Comparison of ENCODE assay signal across 11 cellular contexts in genomic region chr9:118961857-118962256, GRCh38.
DNase-seq lines count a peak whose midpoint lies in the region; ATAC-seq, FAIRE-seq and TF ChIP-seq lines count a peak whose summit lies in the region.
"Had no signal": no experiment of that assay in that cellular context is flagged by ENCODE, and none has a peak within 500 bp of the region (broad histone marks: within the 10 kb centered on the region; RNA-seq: fewer than 3 reads in every experiment).

No MANE protein-coding gene starts in this region.

- peak; percentile 86 for DNase-seq in EL
- DNase-seq in NCI-H446 treated with DMSO at 0.1 percent for 48 hours (lab: John Stamatoyannopoulos, UW): peak; percentile 44
- peak; percentile 17 to 62 for DNase-seq in foreskin keratinocyte
- no peak for DNase-seq in pancreas
- DNase-seq in NCI-H1436 (lab: John Stamatoyannopoulos, UW): no peak
- DNase-seq in GM12892 (ENCODE audit: insufficient read length): no peak
- no peak for DNase-seq in hypothalamus (lab: John Stamatoyannopoulos, UW)
- DNase-seq: right lobe of liver had no signal

- ATAC-seq in foreskin keratinocyte (peak; percentile 81), pancreas (peak in 3 of 4 donors; percentile 32 to 77 (median 53)), SK-N-SH treated with all-trans-retinoic acid at 6 μM for 48 hours (no peak)

- H3K36me3 ChIP-seq in pancreas: no peaks in the 10 kb centered on the region
- H3K36me3 ChIP-seq: right lobe of liver, SJSA1 had no signal

- 9 to 16% methylated on average over 1 of the region's 1 CpG for WGBS in pancreas, 2 donors

- no peak overlapping the region for H3K4me3 ChIP-seq in pancreas
- H3K4me3 ChIP-seq: right lobe of liver, SJSA1 had no signal

- intact Hi-C loops in pancreas (cut with DNase I): no loop called here

- no peak for FAIRE-seq in pancreas (lab: Jason Lieb, UNC)
- FAIRE-seq in GM12892 (lab: Jason Lieb, UNC): no peak
- FAIRE-seq: keratinocyte had no signal

- H3K4me1 ChIP-seq in foreskin keratinocyte: no peaks in the 10 kb centered on the region
- H3K4me1 ChIP-seq in pancreas: no peaks in the 10 kb centered on the region
- H3K4me1 ChIP-seq: right lobe of liver, SJSA1 had no signal

- TF ChIP-seq CTCF in foreskin keratinocyte (conservative IDR thresholded peaks at IDR 0.05) (no peak), pancreas (IDR thresholded peaks at IDR 0.05) (no peak)

- TF ChIP-seq POLR2A in GM12892 (IDR thresholded peaks at IDR 0.05; ENCODE audit: low read depth, low read length): no peak

- H3K9me3 ChIP-seq in pancreas: no peaks in the 10 kb centered on the region
- H3K9me3 ChIP-seq: right lobe of liver, SJSA1 had no signal

- H3K27me3 ChIP-seq in foreskin keratinocyte (no peaks in the 10 kb centered on the region), pancreas (no peaks in the 10 kb centered on the region)
- H3K27me3 ChIP-seq: right lobe of liver, SJSA1 had no signal

- no peak overlapping the region for H3K27ac ChIP-seq in foreskin keratinocyte
- no peak overlapping the region for H3K27ac ChIP-seq in pancreas
- H3K27ac ChIP-seq: right lobe of liver, SJSA1 had no signal

TF ChIP-seq in SK-N-SH treated with all-trans-retinoic acid at 6 μM for 48 hours, 23 proteins besides CTCF, POLR2A, EP300 and RAD21:
- TF ChIP-seq, protein P1, sequence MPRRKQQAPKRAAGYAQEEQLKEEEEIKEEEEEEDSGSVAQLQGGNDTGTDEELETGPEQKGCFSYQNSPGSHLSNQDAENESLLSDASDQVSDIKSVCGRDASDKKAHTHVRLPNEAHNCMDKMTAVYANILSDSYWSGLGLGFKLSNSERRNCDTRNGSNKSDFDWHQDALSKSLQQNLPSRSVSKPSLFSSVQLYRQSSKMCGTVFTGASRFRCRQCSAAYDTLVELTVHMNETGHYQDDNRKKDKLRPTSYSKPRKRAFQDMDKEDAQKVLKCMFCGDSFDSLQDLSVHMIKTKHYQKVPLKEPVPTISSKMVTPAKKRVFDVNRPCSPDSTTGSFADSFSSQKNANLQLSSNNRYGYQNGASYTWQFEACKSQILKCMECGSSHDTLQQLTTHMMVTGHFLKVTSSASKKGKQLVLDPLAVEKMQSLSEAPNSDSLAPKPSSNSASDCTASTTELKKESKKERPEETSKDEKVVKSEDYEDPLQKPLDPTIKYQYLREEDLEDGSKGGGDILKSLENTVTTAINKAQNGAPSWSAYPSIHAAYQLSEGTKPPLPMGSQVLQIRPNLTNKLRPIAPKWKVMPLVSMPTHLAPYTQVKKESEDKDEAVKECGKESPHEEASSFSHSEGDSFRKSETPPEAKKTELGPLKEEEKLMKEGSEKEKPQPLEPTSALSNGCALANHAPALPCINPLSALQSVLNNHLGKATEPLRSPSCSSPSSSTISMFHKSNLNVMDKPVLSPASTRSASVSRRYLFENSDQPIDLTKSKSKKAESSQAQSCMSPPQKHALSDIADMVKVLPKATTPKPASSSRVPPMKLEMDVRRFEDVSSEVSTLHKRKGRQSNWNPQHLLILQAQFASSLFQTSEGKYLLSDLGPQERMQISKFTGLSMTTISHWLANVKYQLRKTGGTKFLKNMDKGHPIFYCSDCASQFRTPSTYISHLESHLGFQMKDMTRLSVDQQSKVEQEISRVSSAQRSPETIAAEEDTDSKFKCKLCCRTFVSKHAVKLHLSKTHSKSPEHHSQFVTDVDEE (CRISPR knock-in tag; IDR thresholded peaks at IDR 0.05): no peak
- TF ChIP-seq ISL1 (CRISPR knock-in tag; IDR thresholded peaks at IDR 0.05): no peak
- TF ChIP-seq, protein P2, sequence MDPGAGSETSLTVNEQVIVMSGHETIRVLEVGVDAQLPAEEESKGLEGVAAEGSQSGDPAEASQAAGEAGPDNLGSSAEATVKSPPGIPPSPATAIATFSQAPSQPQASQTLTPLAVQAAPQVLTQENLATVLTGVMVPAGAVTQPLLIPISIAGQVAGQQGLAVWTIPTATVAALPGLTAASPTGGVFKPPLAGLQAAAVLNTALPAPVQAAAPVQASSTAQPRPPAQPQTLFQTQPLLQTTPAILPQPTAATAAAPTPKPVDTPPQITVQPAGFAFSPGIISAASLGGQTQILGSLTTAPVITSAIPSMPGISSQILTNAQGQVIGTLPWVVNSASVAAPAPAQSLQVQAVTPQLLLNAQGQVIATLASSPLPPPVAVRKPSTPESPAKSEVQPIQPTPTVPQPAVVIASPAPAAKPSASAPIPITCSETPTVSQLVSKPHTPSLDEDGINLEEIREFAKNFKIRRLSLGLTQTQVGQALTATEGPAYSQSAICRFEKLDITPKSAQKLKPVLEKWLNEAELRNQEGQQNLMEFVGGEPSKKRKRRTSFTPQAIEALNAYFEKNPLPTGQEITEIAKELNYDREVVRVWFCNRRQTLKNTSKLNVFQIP (CRISPR knock-in tag; IDR thresholded peaks at IDR 0.05; ENCODE audit: borderline replicate concordance, low read depth): no peak
- no peak for TF ChIP-seq CSDC2 (CRISPR knock-in tag; IDR thresholded peaks at IDR 0.05)
- TF ChIP-seq ZNF565 (CRISPR knock-in tag; conservative IDR thresholded peaks at IDR 0.05; ENCODE audit: low read depth): no peak
- TF ChIP-seq, protein P3, sequence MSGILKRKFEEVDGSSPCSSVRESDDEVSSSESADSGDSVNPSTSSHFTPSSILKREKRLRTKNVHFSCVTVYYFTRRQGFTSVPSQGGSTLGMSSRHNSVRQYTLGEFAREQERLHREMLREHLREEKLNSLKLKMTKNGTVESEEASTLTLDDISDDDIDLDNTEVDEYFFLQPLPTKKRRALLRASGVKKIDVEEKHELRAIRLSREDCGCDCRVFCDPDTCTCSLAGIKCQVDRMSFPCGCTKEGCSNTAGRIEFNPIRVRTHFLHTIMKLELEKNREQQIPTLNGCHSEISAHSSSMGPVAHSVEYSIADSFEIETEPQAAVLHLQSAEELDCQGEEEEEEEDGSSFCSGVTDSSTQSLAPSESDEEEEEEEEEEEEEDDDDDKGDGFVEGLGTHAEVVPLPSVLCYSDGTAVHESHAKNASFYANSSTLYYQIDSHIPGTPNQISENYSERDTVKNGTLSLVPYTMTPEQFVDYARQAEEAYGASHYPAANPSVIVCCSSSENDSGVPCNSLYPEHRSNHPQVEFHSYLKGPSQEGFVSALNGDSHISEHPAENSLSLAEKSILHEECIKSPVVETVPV (CRISPR knock-in tag; IDR thresholded peaks at IDR 0.05): no peak
- TF ChIP-seq, protein P4, sequence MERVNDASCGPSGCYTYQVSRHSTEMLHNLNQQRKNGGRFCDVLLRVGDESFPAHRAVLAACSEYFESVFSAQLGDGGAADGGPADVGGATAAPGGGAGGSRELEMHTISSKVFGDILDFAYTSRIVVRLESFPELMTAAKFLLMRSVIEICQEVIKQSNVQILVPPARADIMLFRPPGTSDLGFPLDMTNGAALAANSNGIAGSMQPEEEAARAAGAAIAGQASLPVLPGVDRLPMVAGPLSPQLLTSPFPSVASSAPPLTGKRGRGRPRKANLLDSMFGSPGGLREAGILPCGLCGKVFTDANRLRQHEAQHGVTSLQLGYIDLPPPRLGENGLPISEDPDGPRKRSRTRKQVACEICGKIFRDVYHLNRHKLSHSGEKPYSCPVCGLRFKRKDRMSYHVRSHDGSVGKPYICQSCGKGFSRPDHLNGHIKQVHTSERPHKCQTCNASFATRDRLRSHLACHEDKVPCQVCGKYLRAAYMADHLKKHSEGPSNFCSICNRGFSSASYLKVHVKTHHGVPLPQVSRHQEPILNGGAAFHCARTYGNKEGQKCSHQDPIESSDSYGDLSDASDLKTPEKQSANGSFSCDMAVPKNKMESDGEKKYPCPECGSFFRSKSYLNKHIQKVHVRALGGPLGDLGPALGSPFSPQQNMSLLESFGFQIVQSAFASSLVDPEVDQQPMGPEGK (CRISPR knock-in tag; IDR thresholded peaks at IDR 0.05; ENCODE audit: borderline replicate concordance): no peak
- no peak for TF ChIP-seq ZC3H10 (CRISPR knock-in tag; IDR thresholded peaks at IDR 0.05)
- TF ChIP-seq ZFP3 (CRISPR knock-in tag; IDR thresholded peaks at IDR 0.05): no peak
- no peak for TF ChIP-seq ARNTL (CRISPR knock-in tag; IDR thresholded peaks at IDR 0.05; ENCODE audit: borderline replicate concordance, low read depth)
- no peak for TF ChIP-seq ZFP30 (CRISPR knock-in tag; IDR thresholded peaks at IDR 0.05)
- no peak for TF ChIP-seq SNAI2 (CRISPR knock-in tag; IDR thresholded peaks at IDR 0.05)
- no peak for TF ChIP-seq GLIS3 (CRISPR knock-in tag; IDR thresholded peaks at IDR 0.05)
- TF ChIP-seq CREB5 (CRISPR knock-in tag; IDR thresholded peaks at IDR 0.05; ENCODE audit: low read depth): no peak
- no peak for TF ChIP-seq ZNF8 (CRISPR knock-in tag; IDR thresholded peaks at IDR 0.05)
- TF ChIP-seq ESRRG (CRISPR knock-in tag; IDR thresholded peaks at IDR 0.05): no peak

Comparison
In these comparisons a context has a peak if more than half of its experiments do, and no peak if none do; other contexts are left out.
1. DNase-seq: peak in EL (single experiment), NCI-H446 treated with DMSO at 0.1 percent for 48 hours (single experiment) and foreskin keratinocyte (2 of 2); none in pancreas (0 of 6), NCI-H1436 (single experiment), GM12892 (single experiment) and hypothalamus (0 of 51).